ENCODE assay signal across 8 cellular contexts in the genomic region with DNA sequence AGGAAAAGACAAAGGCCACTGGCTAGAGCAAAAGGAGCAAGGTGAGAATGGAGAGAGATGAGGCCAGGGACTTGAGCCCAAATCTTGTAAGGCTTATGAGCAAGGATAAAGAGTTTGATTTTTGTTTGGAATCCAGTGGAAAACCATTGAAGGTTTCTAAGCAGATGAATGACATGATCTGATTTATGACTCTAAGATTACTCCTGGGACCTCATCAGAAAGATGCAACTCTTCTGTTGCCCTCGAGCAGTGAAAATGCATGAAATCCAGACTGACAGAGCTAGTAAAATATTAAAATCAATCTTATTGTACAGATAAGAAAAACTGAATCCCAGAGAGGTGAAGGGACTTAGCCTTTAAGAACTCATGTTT. TPM values are rescaled to one million over a fixed set of nuclear protein-coding genes. Genes with fewer than 3 reads are reported as not detected.
A peak's percentile ranks its signal among the peaks of the same experiment; 100 is the strongest.
DNase-seq lines count a peak whose midpoint lies in the region; ATAC-seq and TF ChIP-seq lines count a peak whose summit lies in the region.

No MANE protein-coding gene starts in this region.

- TF ChIP-seq CTCF in GM06990 (IDR thresholded peaks at IDR 0.05; ENCODE audit: insufficient read depth, low read length, poor library complexity, severe bottlenecking) (no peak), RWPE2 (IDR thresholded peaks at IDR 0.05; ENCODE audit: poor library complexity, severe bottlenecking) (no peak), esophagus squamous epithelium (IDR thresholded peaks at IDR 0.05) (no peak), progenitor cell of endocrine pancreas (IDR thresholded peaks at IDR 0.05; ENCODE audit: unreplicated experiment) (no peak)

- H3K4me1 ChIP-seq in RWPE2 (ENCODE audit: insufficient read depth, poor library complexity, severe bottlenecking) (peaks cover 18% of the 10 kb centered on the region), esophagus squamous epithelium (peaks cover 7 to 67% (median 8%) of the 10 kb centered on the region in 3 donors)

- H3K36me3 ChIP-seq in GM06990 (ENCODE audit: control insufficient read depth, insufficient read depth, low read length) (no peaks in the 10 kb centered on the region), RWPE2 (ENCODE audit: low read depth) (peaks cover 14% of the 10 kb centered on the region; the same call in 1 of the 2 replicates), esophagus squamous epithelium (no peaks in the 10 kb centered on the region)

- intact Hi-C loops in esophagus squamous epithelium (cut with DNase I), result no loop called here

- H3K9me3 ChIP-seq in RWPE2 (ENCODE audit: severe bottlenecking), result no peaks in the 10 kb centered on the region
- no peaks in the 10 kb centered on the region for H3K9me3 ChIP-seq in esophagus squamous epithelium

- no peaks in the 10 kb centered on the region for H3K27me3 Mint-ChIP-seq in progenitor cell of endocrine pancreas

- H3K4me3 ChIP-seq in GM06990 (replicated peaks; ENCODE audit: low read depth, low read length) (peak overlapping the region; percentile 95), RWPE2 (ENCODE audit: severe bottlenecking) (peak overlapping the region; percentile 56), esophagus squamous epithelium (peak overlapping the region; percentile 59 to 90 (median 74))

- no peaks in the 10 kb centered on the region for H3K27me3 ChIP-seq in GM06990 (replicated peaks; ENCODE audit: control insufficient read depth, insufficient read depth, low read length)
- no peaks in the 10 kb centered on the region for H3K27me3 ChIP-seq in RWPE2 (ENCODE audit: insufficient read depth, poor library complexity, severe bottlenecking)
- no peaks in the 10 kb centered on the region for H3K27me3 ChIP-seq in esophagus squamous epithelium

- H3K9me3 Mint-ChIP-seq in progenitor cell of endocrine pancreas (ENCODE audit: low read depth), result no peaks in the 10 kb centered on the region

- DNase-seq in GM06990 (ENCODE audit: extremely low read depth, insufficient read length) (no peak), RWPE2 (ENCODE audit: low spot score) (no peak), esophagus squamous epithelium (lab: John Stamatoyannopoulos, UW) (no peak), progenitor cell of endocrine pancreas (ENCODE audit: low spot score, unreplicated experiment) (no peak), NAMALWA (ENCODE audit: low spot score) (no peak), NCI-H2171 treated with DMSO at 0.1 percent for 48 hours (lab: John Stamatoyannopoulos, UW) (no peak), GM03348 (ENCODE audit: low spot score) (no peak)

- H3K4me3 Mint-ChIP-seq in progenitor cell of endocrine pancreas (ENCODE audit: low read depth), result peak overlapping the region; percentile 99

- peaks cover 16% of the 10 kb centered on the region for H3K4me1 Mint-ChIP-seq in progenitor cell of endocrine pancreas (ENCODE audit: low read depth)

- WGBS in esophagus squamous epithelium, 2 donors, result 33 to 74% methylated on average over 1 of the region's 1 CpG

- ATAC-seq in RWPE2 (ENCODE audit: low read depth) (no peak), HG02884 (IDR thresholded peaks at IDR 0.05; ENCODE audit: unreplicated experiment) (no peak)

- peak overlapping the region; percentile 63 for H3K27ac ChIP-seq in RWPE2 (ENCODE audit: poor library complexity, severe bottlenecking)
- peak overlapping the region; percentile 90 to 93 (median 92) for H3K27ac ChIP-seq in esophagus squamous epithelium

- peaks cover 2% of the 10 kb centered on the region for H3K36me3 Mint-ChIP-seq in progenitor cell of endocrine pancreas (ENCODE audit: insufficient read depth)

- H3K27ac Mint-ChIP-seq in progenitor cell of endocrine pancreas, result peak overlapping the region; percentile 96

- TF ChIP-seq POLR2A in esophagus squamous epithelium (IDR thresholded peaks at IDR 0.05), result no peak

RNA-seq across cellular contexts. Expression of a gene that starts 0.7 kb away (rescaled TPM):
- total RNA-seq in esophagus squamous epithelium, result 10 to 100 TPM; 29.0 to 58.1 (median 45.5) TPM
- 39.1 and 42.5 TPM in 2 replicates for total RNA-seq in progenitor cell of endocrine pancreas

RNA-seq across cellular contexts. Expression of a gene that starts 0.7 kb away (rescaled TPM):
- 10 to 100 TPM in 3 of 4 donors, 1 to 10 TPM in 1; 6.2 to 22.1 (median 19.5) TPM for total RNA-seq in esophagus squamous epithelium
- 20.0 and 23.6 TPM in 2 replicates for total RNA-seq in progenitor cell of endocrine pancreas
